ENCODE assay signal across 1 cellular context in the genomic region with DNA sequence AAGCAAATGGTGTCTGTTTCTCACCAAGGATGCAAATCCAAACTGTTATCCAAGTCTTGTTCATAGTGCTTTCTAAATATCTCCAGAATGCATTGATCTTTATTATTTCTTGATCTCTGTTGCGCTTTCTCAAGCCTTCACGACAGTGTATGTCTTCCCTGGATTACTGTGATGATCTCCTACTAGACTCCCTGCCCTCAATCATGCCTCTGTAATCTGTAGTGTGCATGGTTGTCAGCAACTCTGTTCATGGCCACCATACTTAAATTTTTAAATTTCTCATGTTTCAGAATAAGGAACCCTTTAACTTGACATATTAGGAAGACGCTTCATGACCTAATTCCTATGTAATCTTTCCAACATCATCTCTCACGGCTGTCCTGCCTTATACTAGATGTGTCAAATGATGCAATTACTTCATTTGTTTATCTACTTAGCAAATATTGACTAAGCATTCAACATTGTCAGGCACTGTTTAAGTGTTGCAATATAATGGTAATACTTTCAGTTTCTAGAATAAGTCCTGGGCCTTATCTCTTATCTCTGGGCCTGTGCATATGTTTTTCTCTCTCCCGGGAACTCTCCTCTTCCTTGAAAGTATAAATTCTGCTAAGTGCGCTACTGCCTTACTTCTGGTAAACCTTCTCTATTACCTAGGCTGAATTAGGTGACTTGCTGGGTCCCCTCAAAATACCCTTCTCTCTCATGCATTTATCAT.
TF ChIP-seq lines count a peak whose summit lies in the region.

No MANE protein-coding gene starts in this region.

TF ChIP-seq in K562, 482 proteins besides CTCF, POLR2A, EP300 and RAD21 (continued from another document and continues in another):
- TF ChIP-seq ZC3H11A (IDR thresholded peaks at IDR 0.05; ENCODE audit: low read depth, low read length): no peak
- no peak for TF ChIP-seq FOXJ3 (CRISPR knock-in tag; IDR thresholded peaks at IDR 0.05)
- no peak for TF ChIP-seq BRD9 (IDR thresholded peaks at IDR 0.05; ENCODE audit: low read depth, partially characterized antibody)
- TF ChIP-seq ILK (tag; IDR thresholded peaks at IDR 0.05; ENCODE audit: borderline replicate concordance, low read depth): no peak
- no peak for TF ChIP-seq RFX5 (IDR thresholded peaks at IDR 0.05; ENCODE audit: low read depth, low read length)
- no peak for TF ChIP-seq ZNF174 (CRISPR knock-in tag; IDR thresholded peaks at IDR 0.05)
- TF ChIP-seq TAL1 (IDR thresholded peaks at IDR 0.05): peak; percentile 61; the same call in 1 of the 2 replicates
- no peak for TF ChIP-seq SFPQ (IDR thresholded peaks at IDR 0.05; ENCODE audit: low read depth, low read length)
- no peak for TF ChIP-seq ZBTB26 (CRISPR knock-in tag; IDR thresholded peaks at IDR 0.05)
- no peak for TF ChIP-seq MBD2 (IDR thresholded peaks at IDR 0.05; ENCODE audit: borderline replicate concordance, low read depth)
- TF ChIP-seq HDAC1 (IDR thresholded peaks at IDR 0.05): no peak
- TF ChIP-seq TSC22D4 (tag; IDR thresholded peaks at IDR 0.05): no peak
- TF ChIP-seq MCM2 (IDR thresholded peaks at IDR 0.05; ENCODE audit: low read depth): no peak
- TF ChIP-seq MEIS2 (IDR thresholded peaks at IDR 0.05; ENCODE audit: partially characterized antibody): peak; percentile 92
- TF ChIP-seq XRCC3 (IDR thresholded peaks at IDR 0.05): no peak
- TF ChIP-seq ZNF707 (CRISPR knock-in tag; conservative IDR thresholded peaks at IDR 0.05): no peak
- no peak for TF ChIP-seq RBM14 (IDR thresholded peaks at IDR 0.05; ENCODE audit: borderline replicate concordance, insufficient read depth, low read depth, low read length)
- peak; percentile 82; the same call in 1 of the 2 replicates for TF ChIP-seq NBN (IDR thresholded peaks at IDR 0.05; ENCODE audit: low read depth)
- TF ChIP-seq NR1H2 (CRISPR knock-in tag; IDR thresholded peaks at IDR 0.05): no peak
- no peak for TF ChIP-seq HDAC6 (IDR thresholded peaks at IDR 0.05; ENCODE audit: low read depth, low read length)
- no peak for TF ChIP-seq ETS2 (tag; IDR thresholded peaks at IDR 0.05; ENCODE audit: borderline replicate concordance, poor library complexity, severe bottlenecking)
- peak; percentile 88 for TF ChIP-seq FOXA1 (IDR thresholded peaks at IDR 0.05; ENCODE audit: borderline replicate concordance)
- TF ChIP-seq HDAC8 (tag; IDR thresholded peaks at IDR 0.05): no peak
- TF ChIP-seq, protein P1, sequence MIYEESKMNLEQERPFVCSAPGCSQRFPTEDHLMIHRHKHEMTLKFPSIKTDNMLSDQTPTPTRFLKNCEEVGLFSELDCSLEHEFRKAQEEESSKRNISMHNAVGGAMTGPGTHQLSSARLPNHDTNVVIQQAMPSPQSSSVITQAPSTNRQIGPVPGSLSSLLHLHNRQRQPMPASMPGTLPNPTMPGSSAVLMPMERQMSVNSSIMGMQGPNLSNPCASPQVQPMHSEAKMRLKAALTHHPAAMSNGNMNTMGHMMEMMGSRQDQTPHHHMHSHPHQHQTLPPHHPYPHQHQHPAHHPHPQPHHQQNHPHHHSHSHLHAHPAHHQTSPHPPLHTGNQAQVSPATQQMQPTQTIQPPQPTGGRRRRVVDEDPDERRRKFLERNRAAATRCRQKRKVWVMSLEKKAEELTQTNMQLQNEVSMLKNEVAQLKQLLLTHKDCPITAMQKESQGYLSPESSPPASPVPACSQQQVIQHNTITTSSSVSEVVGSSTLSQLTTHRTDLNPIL (CRISPR knock-in tag; IDR thresholded peaks at IDR 0.05): no peak
- 0 out of 2 replicates have a peak, but pooled peaks have one; percentile 60 for TF ChIP-seq ZNF75A (CRISPR knock-in tag; IDR thresholded peaks at IDR 0.05)
- no peak for TF ChIP-seq ZKSCAN3 (CRISPR knock-in tag; IDR thresholded peaks at IDR 0.05)
- TF ChIP-seq, protein P2, sequence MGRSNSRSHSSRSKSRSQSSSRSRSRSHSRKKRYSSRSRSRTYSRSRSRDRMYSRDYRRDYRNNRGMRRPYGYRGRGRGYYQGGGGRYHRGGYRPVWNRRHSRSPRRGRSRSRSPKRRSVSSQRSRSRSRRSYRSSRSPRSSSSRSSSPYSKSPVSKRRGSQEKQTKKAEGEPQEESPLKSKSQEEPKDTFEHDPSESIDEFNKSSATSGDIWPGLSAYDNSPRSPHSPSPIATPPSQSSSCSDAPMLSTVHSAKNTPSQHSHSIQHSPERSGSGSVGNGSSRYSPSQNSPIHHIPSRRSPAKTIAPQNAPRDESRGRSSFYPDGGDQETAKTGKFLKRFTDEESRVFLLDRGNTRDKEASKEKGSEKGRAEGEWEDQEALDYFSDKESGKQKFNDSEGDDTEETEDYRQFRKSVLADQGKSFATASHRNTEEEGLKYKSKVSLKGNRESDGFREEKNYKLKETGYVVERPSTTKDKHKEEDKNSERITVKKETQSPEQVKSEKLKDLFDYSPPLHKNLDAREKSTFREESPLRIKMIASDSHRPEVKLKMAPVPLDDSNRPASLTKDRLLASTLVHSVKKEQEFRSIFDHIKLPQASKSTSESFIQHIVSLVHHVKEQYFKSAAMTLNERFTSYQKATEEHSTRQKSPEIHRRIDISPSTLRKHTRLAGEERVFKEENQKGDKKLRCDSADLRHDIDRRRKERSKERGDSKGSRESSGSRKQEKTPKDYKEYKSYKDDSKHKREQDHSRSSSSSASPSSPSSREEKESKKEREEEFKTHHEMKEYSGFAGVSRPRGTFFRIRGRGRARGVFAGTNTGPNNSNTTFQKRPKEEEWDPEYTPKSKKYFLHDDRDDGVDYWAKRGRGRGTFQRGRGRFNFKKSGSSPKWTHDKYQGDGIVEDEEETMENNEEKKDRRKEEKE (IDR thresholded peaks at IDR 0.05; ENCODE audit: borderline replicate concordance in 1 of 2, control insufficient read depth in 1 of 2, low read depth in 2 of 2, low read length in 1 of 2): no peak
- no peak for TF ChIP-seq HNRNPL (IDR thresholded peaks at IDR 0.05; ENCODE audit: low read depth, low read length)
- TF ChIP-seq MYC (IDR thresholded peaks at IDR 0.05; ENCODE audit: low read depth, low read length): 0 out of 2 replicates have a peak, but pooled peaks have one; percentile 31
- TF ChIP-seq MYC (CRISPR knock-in tag; IDR thresholded peaks at IDR 0.05; ENCODE audit: borderline replicate concordance, low read depth): peak; percentile 44; the same call in 1 of the 2 replicates
- no peak for TF ChIP-seq HEY1 (CRISPR knock-in tag; IDR thresholded peaks at IDR 0.05; ENCODE audit: borderline replicate concordance)
- peak; percentile 55 for TF ChIP-seq TCF3 (CRISPR knock-in tag; IDR thresholded peaks at IDR 0.05)
- TF ChIP-seq ZNF134 (CRISPR knock-in tag; conservative IDR thresholded peaks at IDR 0.05): no peak
- no peak for TF ChIP-seq ZNF561 (CRISPR knock-in tag; conservative IDR thresholded peaks at IDR 0.05)
- TF ChIP-seq, protein P3, sequence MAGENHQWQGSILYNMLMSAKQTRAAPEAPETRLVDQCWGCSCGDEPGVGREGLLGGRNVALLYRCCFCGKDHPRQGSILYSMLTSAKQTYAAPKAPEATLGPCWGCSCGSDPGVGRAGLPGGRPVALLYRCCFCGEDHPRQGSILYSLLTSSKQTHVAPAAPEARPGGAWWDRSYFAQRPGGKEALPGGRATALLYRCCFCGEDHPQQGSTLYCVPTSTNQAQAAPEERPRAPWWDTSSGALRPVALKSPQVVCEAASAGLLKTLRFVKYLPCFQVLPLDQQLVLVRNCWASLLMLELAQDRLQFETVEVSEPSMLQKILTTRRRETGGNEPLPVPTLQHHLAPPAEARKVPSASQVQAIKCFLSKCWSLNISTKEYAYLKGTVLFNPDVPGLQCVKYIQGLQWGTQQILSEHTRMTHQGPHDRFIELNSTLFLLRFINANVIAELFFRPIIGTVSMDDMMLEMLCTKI (IDR thresholded peaks at IDR 0.05; ENCODE audit: partially characterized antibody): no peak
- TF ChIP-seq ZNF592 (IDR thresholded peaks at IDR 0.05): no peak
- peak; percentile 62; the same call in 1 of the 2 replicates for TF ChIP-seq NCOA1 (IDR thresholded peaks at IDR 0.05; ENCODE audit: low read depth)
- TF ChIP-seq PURB (CRISPR knock-in tag; IDR thresholded peaks at IDR 0.05; ENCODE audit: low read depth): no peak
- TF ChIP-seq ZNF77 (CRISPR knock-in tag; IDR thresholded peaks at IDR 0.05): no peak
- peak; percentile 64; the same call in 1 of the 2 replicates for TF ChIP-seq TEAD4 (IDR thresholded peaks at IDR 0.05; ENCODE audit: low read length)
- TF ChIP-seq TEAD4 (CRISPR knock-in tag; IDR thresholded peaks at IDR 0.05; ENCODE audit: borderline replicate concordance): no peak
- peak; percentile 66; the same call in 1 of the 2 replicates for TF ChIP-seq ZFPM2 (CRISPR knock-in tag; IDR thresholded peaks at IDR 0.05)
- no peak for TF ChIP-seq ATF1 (CRISPR knock-in tag; IDR thresholded peaks at IDR 0.05)
- peak; percentile 83 for TF ChIP-seq ATF1 (tag; IDR thresholded peaks at IDR 0.05)
- no peak for TF ChIP-seq NCOA4 (IDR thresholded peaks at IDR 0.05; ENCODE audit: partially characterized antibody)
- no peak for TF ChIP-seq ZNF780A (CRISPR knock-in tag; IDR thresholded peaks at IDR 0.05)
- no peak for TF ChIP-seq CBX8 (IDR thresholded peaks at IDR 0.05; ENCODE audit: borderline replicate concordance, extremely low read depth, low read depth, low read length, poor library complexity, severe bottlenecking)
- TF ChIP-seq CBFA2T2 (conservative IDR thresholded peaks at IDR 0.05): peak; percentile 24; the same call in 1 of the 2 replicates
- 0 out of 2 replicates have a peak, but pooled peaks have one; percentile 3 for TF ChIP-seq CREM (IDR thresholded peaks at IDR 0.05; ENCODE audit: low read depth)
- TF ChIP-seq HDAC3 (IDR thresholded peaks at IDR 0.05; ENCODE audit: borderline replicate concordance, partially characterized antibody): peak; percentile 77
- TF ChIP-seq NELFE (IDR thresholded peaks at IDR 0.05; ENCODE audit: insufficient read depth, insufficient read length): no peak
- no peak for TF ChIP-seq MBD1 (CRISPR knock-in tag; IDR thresholded peaks at IDR 0.05)
